In the genomic region with DNA sequence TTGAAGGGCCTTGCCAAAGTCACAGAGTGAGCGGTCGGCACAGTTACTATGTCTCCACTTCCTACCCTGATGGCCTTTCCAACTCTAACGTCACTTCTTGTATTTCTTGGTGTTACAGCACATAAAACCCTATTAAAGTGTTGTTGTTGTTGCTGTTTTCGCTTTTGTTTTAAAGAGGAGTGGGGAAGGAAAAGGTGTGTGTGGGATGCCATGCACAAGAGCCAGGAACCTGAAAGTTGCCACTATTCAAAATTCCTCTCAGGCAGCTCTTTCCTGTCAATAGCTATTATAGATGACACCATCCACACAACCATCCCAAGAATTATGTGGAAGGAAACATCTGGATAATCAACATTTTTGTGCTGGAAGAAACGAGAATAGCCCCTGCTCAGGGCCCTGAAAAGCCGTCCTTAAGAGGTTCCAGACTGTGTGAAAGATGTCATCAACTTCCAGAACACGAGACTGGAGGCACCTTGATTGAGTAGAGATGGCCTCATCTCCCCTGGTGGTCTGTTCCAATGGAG, we compare ENCODE assay signal across 14 cellular contexts.
A peak's percentile ranks its signal among the peaks of the same experiment; 100 is the strongest.
DNase-seq lines count a peak whose midpoint lies in the region; ATAC-seq and TF ChIP-seq lines count a peak whose summit lies in the region.
"Had no signal": no experiment of that assay in that cellular context is flagged by ENCODE, and none has a peak within 500 bp of the region (broad histone marks: within the 10 kb centered on the region; RNA-seq: fewer than 3 reads in every experiment).

No MANE protein-coding gene starts in this region.

- H3K79me2 ChIP-seq in trophoblast cell (ENCODE audit: control insufficient read depth, insufficient read depth, low read length, poor library complexity): peaks cover 5% of the 10 kb centered on the region

- no peak for ATAC-seq in HG03571 (IDR thresholded peaks at IDR 0.05; ENCODE audit: unreplicated experiment)

- intact Hi-C loops in A673 (cut with micrococcal nuclease; ENCODE audit: unreplicated experiment): no loop called here

- H4K20me1 ChIP-seq in BLaER1 treated with 17β-estradiol and CSF1 and Interleukin-3, amounts not matched to agents 10 nM and 100 nM: peaks cover 0 to 21% (median 0%) of the 10 kb centered on the region in 11 experiments; a peak in 5 of 22 replicates

- no peak overlapping the region for H2BK12ac ChIP-seq in trophoblast cell (ENCODE audit: low read length)

- no peak for TF ChIP-seq CTCF in A673 (conservative IDR thresholded peaks at IDR 0.05; ENCODE audit: low read depth, low read length)

- no peak overlapping the region for H3K18ac ChIP-seq in trophoblast cell (ENCODE audit: low read length)

- no peak overlapping the region for H2BK120ac ChIP-seq in trophoblast cell (ENCODE audit: insufficient read depth, low read length, poor library complexity)

- no peaks in the 10 kb centered on the region for H3K9me3 ChIP-seq in A673 (ENCODE audit: low read depth, low read length, poor library complexity, severe bottlenecking)
- no peaks in the 10 kb centered on the region for H3K9me3 ChIP-seq in BLaER1 treated with 17β-estradiol and CSF1 and Interleukin-3, amounts not matched to agents 10 nM and 100 nM (replicated peaks in 1 of 11)
- H3K9me3 ChIP-seq in trophoblast cell (ENCODE audit: insufficient read depth, low read depth, low read length): no peaks in the 10 kb centered on the region

- no peak overlapping the region for H4K91ac ChIP-seq in trophoblast cell (ENCODE audit: low read depth, low read length)

- H3K14ac ChIP-seq in trophoblast cell (ENCODE audit: low read length): no peak overlapping the region

- H4K8ac ChIP-seq in trophoblast cell (ENCODE audit: low read depth, low read length): no peak overlapping the region

- H2AK5ac ChIP-seq in trophoblast cell (ENCODE audit: low read length): no peak overlapping the region

- no peak overlapping the region for H2BK5ac ChIP-seq in trophoblast cell (ENCODE audit: low read depth, low read length, poor library complexity)

- H3K9ac ChIP-seq in BLaER1 treated with 17β-estradiol and CSF1 and Interleukin-3, amounts not matched to agents 10 nM and 100 nM: no peak overlapping the region
- no peak overlapping the region for H3K9ac ChIP-seq in trophoblast cell (ENCODE audit: low read length)
- H3K9ac ChIP-seq: KMS-11 had no signal

- peak overlapping the region; percentile 20 for H3K4ac ChIP-seq in trophoblast cell (ENCODE audit: low read depth, low read length)

- H2AFZ ChIP-seq in trophoblast cell (ENCODE audit: insufficient read depth, low read length, poor library complexity): no peak overlapping the region

- POLR2A ChIA-PET in A673 (lab: Charles Lee; ENCODE audit: low non-redundant PET): no interaction called here

- CTCF ChIA-PET in A673 (lab: Charles Lee): no interaction called here

- H3K4me2 ChIP-seq in BLaER1 treated with 17β-estradiol and CSF1 and Interleukin-3, amounts not matched to agents 10 nM and 100 nM: peak overlapping the region in 6 of 11 experiments; percentile 15 to 100 (median 30); a peak in 7 of 22 replicates
- no peak overlapping the region for H3K4me2 ChIP-seq in trophoblast cell (ENCODE audit: low read length)
- H3K4me2 ChIP-seq: KMS-11 had no signal

- no peaks in the 10 kb centered on the region for H3K36me3 ChIP-seq in A673 (ENCODE audit: insufficient read depth, low read length, poor library complexity, severe bottlenecking)
- no peaks in the 10 kb centered on the region for H3K36me3 ChIP-seq in BLaER1 treated with 17β-estradiol and CSF1 and Interleukin-3, amounts not matched to agents 10 nM and 100 nM
- peaks cover 12 to 15% of the 10 kb centered on the region in 2 experiments for H3K36me3 ChIP-seq in trophoblast cell (ENCODE audit: control insufficient read depth in 1 of 2, insufficient read depth in 2 of 2, low read length in 2 of 2)

- H3K27me3 ChIP-seq in A673 (replicated peaks; ENCODE audit: insufficient read depth, low read depth, low read length, poor library complexity) (no peaks in the 10 kb centered on the region), trophoblast cell (ENCODE audit: insufficient read depth, low read length) (no peaks in the 10 kb centered on the region)
- H3K27me3 ChIP-seq in BLaER1 treated with 17β-estradiol and CSF1 and Interleukin-3, amounts not matched to agents 10 nM and 100 nM: no peaks in the 10 kb centered on the region

- peaks cover 4% of the 10 kb centered on the region for H3K79me1 ChIP-seq in trophoblast cell (ENCODE audit: low read length)

- no CpG with 5 or more reads among the region's 7 CpGs for whole genome bisulfite sequencing in trophoblast cell (ENCODE audit: extremely low coverage, insufficient coverage, insufficient read length)

- H3K4me3 ChIP-seq in A673 (ENCODE audit: low read depth, low read length, poor library complexity, severe bottlenecking) (no peak overlapping the region), trophoblast cell (ENCODE audit: low read depth, low read length) (no peak overlapping the region)
- H3K4me3 ChIP-seq in BLaER1 treated with 17β-estradiol and CSF1 and Interleukin-3, amounts not matched to agents 10 nM and 100 nM: no peak overlapping the region

- no peak overlapping the region for H3K23ac ChIP-seq in trophoblast cell (ENCODE audit: low read length)

- peak overlapping the region; percentile 40 for H3K27ac ChIP-seq in A673 (ENCODE audit: low read depth, low read length, poor library complexity, severe bottlenecking)
- no peak overlapping the region for H3K27ac ChIP-seq in BLaER1 treated with 17β-estradiol and CSF1 and Interleukin-3, amounts not matched to agents 10 nM and 100 nM
- peak overlapping the region; percentile 96 for H3K27ac ChIP-seq in cingulate gyrus (ENCODE audit: low read depth, low read length)
- no peak overlapping the region for H3K27ac ChIP-seq in trophoblast cell (ENCODE audit: low read depth, low read length)
- H3K27ac ChIP-seq: KMS-11 had no signal

- BruUV-seq in A673 (replicated peaks; lab: Mats Ljungman, UMichigan): no TSS peak

- H3K4me1 ChIP-seq in A673 (ENCODE audit: insufficient read depth, low read length, poor library complexity, severe bottlenecking): peaks cover 63% of the 10 kb centered on the region
- peaks cover 47 to 61% (median 56%) of the 10 kb centered on the region in 10 experiments for H3K4me1 ChIP-seq in BLaER1 treated with 17β-estradiol and CSF1 and Interleukin-3, amounts not matched to agents 10 nM and 100 nM
- H3K4me1 ChIP-seq in trophoblast cell (ENCODE audit: control insufficient read depth in 1 of 2, insufficient read depth in 2 of 2, low read length in 2 of 2): peaks cover 29 to 30% of the 10 kb centered on the region in 2 experiments

- no peak for DNase-seq in A673 (ENCODE audit: low spot score)
- peak; percentile 76 to 90 for DNase-seq in trophoblast cell
- DNase-seq in stimulated activated CD4-positive, alpha-beta T cell treated with anti-CD3 and anti-CD28 coated beads, Interleukin-4, amount 100 ng/mL, for 4 hours: no peak
- DNase-seq in SIG-M5 treated with dmso at 0.1 percent for 504 hours (lab: John Stamatoyannopoulos, UW; ENCODE audit: unreplicated experiment): no peak
- DNase-seq: ACHN, DMS79 treated with DMSO at 0.1 percent for 48 hours, NCI-H1417 treated with DMSO at 0.1 percent for 48 hours, NCI-H1930, NCI-H345, NCI-H524 treated with DMSO at 0.1 percent for 48 hours had no signal

- no peak overlapping the region for H4K12ac ChIP-seq in trophoblast cell (ENCODE audit: low read depth, low read length)

Comparison
In these comparisons a context has a peak if more than half of its experiments do, and no peak if none do; other contexts are left out.
1. DNase-seq: peak in trophoblast cell (2 of 2); none in A673 (single experiment), stimulated activated CD4-positive, alpha-beta T cell treated with anti-CD3 and anti-CD28 coated beads, Interleukin-4, amount 100 ng/mL, for 4 hours (0 of 2) and SIG-M5 treated with dmso at 0.1 percent for 504 hours (single experiment).
2. H3K27ac ChIP-seq: peak in A673 (single experiment) and cingulate gyrus (single experiment); none in BLaER1 treated with 17β-estradiol and CSF1 and Interleukin-3, amounts not matched to agents 10 nM and 100 nM (0 of 11) and trophoblast cell (single experiment).